ENCODE assay signal across 23 cellular contexts in the genomic region with DNA sequence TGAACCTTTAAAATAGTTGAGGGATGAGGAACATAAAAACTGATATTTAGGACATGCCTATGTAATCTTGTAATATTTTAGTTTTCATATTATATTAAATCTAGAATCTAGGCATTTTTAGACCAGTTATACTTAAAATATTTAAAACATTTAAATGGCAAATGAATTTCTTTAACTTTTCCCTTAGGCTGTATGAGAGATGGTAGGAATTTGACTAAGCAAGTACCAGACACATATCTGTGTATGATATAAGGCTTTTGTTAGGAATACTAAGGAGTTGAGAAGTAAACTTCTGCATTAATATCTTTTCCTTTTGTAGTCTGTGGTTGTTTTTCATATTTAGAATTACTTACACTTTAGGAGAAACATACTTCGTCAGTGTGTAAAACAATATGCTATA. TPM values are rescaled to one million over a fixed set of nuclear protein-coding genes. Genes with fewer than 3 reads are reported as not detected.
A peak's percentile ranks its signal among the peaks of the same experiment; 100 is the strongest.
DNase-seq lines count a peak whose midpoint lies in the region; ATAC-seq and TF ChIP-seq lines count a peak whose summit lies in the region.
"Had no signal": no experiment of that assay in that cellular context is flagged by ENCODE, and none has a peak within 500 bp of the region (broad histone marks: within the 10 kb centered on the region; RNA-seq: fewer than 3 reads in every experiment).

No MANE protein-coding gene starts in this region.

- H4K8ac ChIP-seq in IMR-90 (ENCODE audit: low read depth in 2 of 2, low read length in 2 of 2): no peak overlapping the region

- dilution Hi-C loops in IMR-90 (cut with HindIII; ENCODE audit: low sequenced_read_pairs, unreplicated experiment): no loop called here

- H3K56ac ChIP-seq in IMR-90 (ENCODE audit: extremely low read depth, insufficient read depth, low read length): no peak overlapping the region

- H2AFZ ChIP-seq in IMR-90 (replicated peaks; ENCODE audit: low read length, poor library complexity) (no peak overlapping the region), smooth muscle cell (ENCODE audit: low read depth) (no peak overlapping the region)
- H2AFZ ChIP-seq: GM23338 had no signal

- H3K4me1 ChIP-seq in left ventricle myocardium inferior (peaks cover 86% of the 10 kb centered on the region), right cardiac atrium (ENCODE audit: control insufficient read depth, insufficient read depth, low read length) (peaks cover 6% of the 10 kb centered on the region), IMR-90 (ENCODE audit: control insufficient read depth, insufficient read depth, low read length) (peaks cover 8% of the 10 kb centered on the region), adipocyte (ENCODE audit: control insufficient read depth, insufficient read depth, low read length) (peaks cover 7% of the 10 kb centered on the region), smooth muscle cell (ENCODE audit: low read depth) (peaks cover 10% of the 10 kb centered on the region)

- H3F3A ChIP-seq in smooth muscle cell (ENCODE audit: low read depth): peaks cover 13% of the 10 kb centered on the region

- no peak for TF ChIP-seq POLR2A in IMR-90 (IDR thresholded peaks at IDR 0.05; ENCODE audit: low read depth, low read length)

- peaks cover 6 to 40% of the 10 kb centered on the region in 2 experiments; a peak in 3 of 4 replicates for H3K79me1 ChIP-seq in IMR-90 (ENCODE audit: low read depth in 1 of 2, low read length in 2 of 2)

- WGBS in right cardiac atrium: 85% methylated on average over 1 of the region's 1 CpG
- WGBS in IMR-90 (ENCODE audit: extremely low coverage in 2 of 2, insufficient read length in 1 of 2), 2 experiments: no CpG with 5 or more reads among the region's 1 CpG
- 76% methylated on average over 1 of the region's 1 CpG for WGBS in smooth muscle cell (ENCODE audit: low lambda C conversion rate)

- no peak overlapping the region; the same call in 1 of the 2 replicates for H3K4me2 ChIP-seq in IMR-90 (ENCODE audit: low read depth, low read length)
- H3K4me2 ChIP-seq in smooth muscle cell: no peak overlapping the region
- H3K4me2 ChIP-seq: A549, GM23338 had no signal

- H4K5ac ChIP-seq in IMR-90 (ENCODE audit: low read depth, low read length): no peak overlapping the region

- no peaks in the 10 kb centered on the region for H3K27me3 ChIP-seq in left ventricle myocardium inferior (ENCODE audit: low read depth)
- H3K27me3 ChIP-seq in right cardiac atrium (ENCODE audit: control insufficient read depth, insufficient read depth): no peaks in the 10 kb centered on the region
- no peaks in the 10 kb centered on the region for H3K27me3 ChIP-seq in IMR-90 (ENCODE audit: control insufficient read depth, insufficient read depth, low read length)
- H3K27me3 ChIP-seq in adipocyte (replicated peaks; ENCODE audit: control insufficient read depth, insufficient read depth, low read length): no peaks in the 10 kb centered on the region
- H3K27me3 ChIP-seq in smooth muscle cell (ENCODE audit: low read depth): no peaks in the 10 kb centered on the region
- H3K27me3 ChIP-seq: BE2C; BLaER1 treated with 17β-estradiol and CSF1 and Interleukin-3, amounts not matched to agents 10 nM and 100 nM had no signal

- H2BK5ac ChIP-seq in IMR-90 (ENCODE audit: low read depth, low read length, poor library complexity, severe bottlenecking): peak overlapping the region; percentile 35

- DNase-seq in left ventricle myocardium inferior (no peak), right cardiac atrium (no peak), IMR-90 (no peak), adipocyte (ENCODE audit: low read depth) (peak; percentile 36), NCI-H128 (lab: John Stamatoyannopoulos, UW; ENCODE audit: unreplicated experiment) (no peak), smooth muscle cell (lab: John Stamatoyannopoulos, UW; ENCODE audit: unreplicated experiment) (no peak)
- DNase-seq: 8988T; ACHN; AML-193; BE2C; Calu3; CD4-positive, alpha-beta memory T cell; COR-L47; DMS53; DMS79 treated with DMSO at 0.1 percent for 48 hours; GDM1; H9 had no signal

- CTCF ChIA-PET in IMR-90 (lab: Yijun Ruan, JAX): no interaction called here

- no peak overlapping the region for H2AK9ac ChIP-seq in IMR-90 (replicated peaks; ENCODE audit: low read depth, low read length, poor library complexity)

- H3K4me3 ChIP-seq in left ventricle myocardium inferior (no peak overlapping the region), right cardiac atrium (ENCODE audit: low read length) (no peak overlapping the region), IMR-90 (ENCODE audit: insufficient read depth, low read depth, low read length) (no peak overlapping the region), adipocyte (ENCODE audit: low read length) (no peak overlapping the region), smooth muscle cell (no peak overlapping the region)
- H3K4me3 ChIP-seq: A549; BLaER1 treated with 17β-estradiol and CSF1 and Interleukin-3, amounts not matched to agents 10 nM and 100 nM; GM12878; GM23338 had no signal

- H3K36me3 ChIP-seq in left ventricle myocardium inferior (no peaks in the 10 kb centered on the region), IMR-90 (ENCODE audit: control insufficient read depth, insufficient read depth, low read length) (no peaks in the 10 kb centered on the region), adipocyte (ENCODE audit: control insufficient read depth, insufficient read depth, low read length, severe bottlenecking) (no peaks in the 10 kb centered on the region), smooth muscle cell (ENCODE audit: low read depth) (no peaks in the 10 kb centered on the region)
- H3K36me3 ChIP-seq: BE2C had no signal

- no peak overlapping the region for H2BK15ac ChIP-seq in IMR-90 (ENCODE audit: low read depth, low read length)

- no peak overlapping the region for H2AK5ac ChIP-seq in IMR-90 (ENCODE audit: low read depth, low read length)

- peak overlapping the region; percentile 27 for H3K27ac ChIP-seq in left ventricle myocardium inferior (replicated peaks)
- H3K27ac ChIP-seq in right cardiac atrium (ENCODE audit: low read length): no peak overlapping the region
- no peak overlapping the region for H3K27ac ChIP-seq in IMR-90 (ENCODE audit: insufficient read depth, low read length)
- no peak overlapping the region for H3K27ac ChIP-seq in smooth muscle cell (ENCODE audit: low read depth)
- H3K27ac ChIP-seq: A549; BLaER1 treated with 17β-estradiol and CSF1 and Interleukin-3, amounts not matched to agents 10 nM and 100 nM had no signal

- H4K91ac ChIP-seq in IMR-90 (ENCODE audit: insufficient read depth, low read depth, low read length): no peak overlapping the region

- no peak overlapping the region for H2BK20ac ChIP-seq in IMR-90 (ENCODE audit: low read depth, low read length)

- no TSS peak for BruUV-seq in IMR-90 (replicated peaks; lab: Mats Ljungman, UMichigan)

- ATAC-seq in right cardiac atrium (no peak), IMR-90 (ENCODE audit: low read depth) (peak; percentile 59; the same call in 1 of the 2 replicates), GM21526 (IDR thresholded peaks at IDR 0.05; ENCODE audit: low FRiP score, unreplicated experiment) (no peak)
- ATAC-seq: A549, GM12878, GM23338, HCT116 had no signal

- H3K18ac ChIP-seq in IMR-90 (ENCODE audit: low read depth, low read length): no peak overlapping the region

- no peak for TF ChIP-seq RAD21 in IMR-90 (IDR thresholded peaks at IDR 0.05; ENCODE audit: low read length)

- peaks cover 100% of the 10 kb centered on the region for H3K79me2 ChIP-seq in smooth muscle cell (ENCODE audit: low read depth)

- intact Hi-C loops in left ventricle myocardium inferior (cut with micrococcal nuclease) (no loop called here), right cardiac atrium (cut with DNase I) (no loop called here), IMR-90 (cut with micrococcal nuclease) (no loop called here)

- H3K23ac ChIP-seq in IMR-90 (ENCODE audit: low read depth, low read length): no peak overlapping the region

- H3K9me1 ChIP-seq in IMR-90 (ENCODE audit: insufficient read depth, low read length): peaks cover 6% of the 10 kb centered on the region

- H3K9ac ChIP-seq in IMR-90 (ENCODE audit: low read depth, low read length): no peak overlapping the region
- H3K9ac ChIP-seq in adipocyte (ENCODE audit: low read length): no peak overlapping the region
- no peak overlapping the region for H3K9ac ChIP-seq in smooth muscle cell (ENCODE audit: low read depth)
- H3K9ac ChIP-seq: BLaER1 treated with 17β-estradiol and CSF1 and Interleukin-3, amounts not matched to agents 10 nM and 100 nM had no signal

- TF ChIP-seq CTCF in left ventricle myocardium inferior (IDR thresholded peaks at IDR 0.05; ENCODE audit: borderline replicate concordance): no peak
- no peak for TF ChIP-seq CTCF in IMR-90 (conservative IDR thresholded peaks at IDR 0.05; ENCODE audit: low read depth, low read length)
- TF ChIP-seq CTCF in smooth muscle cell (IDR thresholded peaks at IDR 0.05; ENCODE audit: borderline replicate concordance, insufficient read depth, poor library complexity, severe bottlenecking): no peak

- no peak overlapping the region for H3K4ac ChIP-seq in IMR-90 (ENCODE audit: low read depth, low read length)

- peaks cover 69% of the 10 kb centered on the region for H4K20me1 ChIP-seq in IMR-90 (ENCODE audit: insufficient read depth, low read length)
- H4K20me1 ChIP-seq in smooth muscle cell (ENCODE audit: low read depth): peaks cover 99% of the 10 kb centered on the region

- POLR2A ChIA-PET in IMR-90 (lab: Charles Lee; ENCODE audit: unreplicated experiment): no interaction called here

- in situ Hi-C loops in IMR-90 (cut with MboI; ENCODE audit: low sequenced_read_pairs): no loop called here

- no peak overlapping the region for H3K14ac ChIP-seq in IMR-90 (replicated peaks; ENCODE audit: low read depth, low read length)

- no peak overlapping the region for H2BK120ac ChIP-seq in IMR-90 (ENCODE audit: low read depth, low read length)

- peaks cover 15% of the 10 kb centered on the region for H3K9me3 ChIP-seq in left ventricle myocardium inferior (replicated peaks)
- H3K9me3 ChIP-seq in right cardiac atrium (ENCODE audit: control insufficient read depth, low read length): no peaks in the 10 kb centered on the region
- no peaks in the 10 kb centered on the region for H3K9me3 ChIP-seq in IMR-90 (ENCODE audit: control insufficient read depth, insufficient read depth, low read length)
- H3K9me3 ChIP-seq in adipocyte (ENCODE audit: control insufficient read depth, low read length): no peaks in the 10 kb centered on the region
- no peaks in the 10 kb centered on the region for H3K9me3 ChIP-seq in smooth muscle cell (replicated peaks; ENCODE audit: low read depth)

TF ChIP-seq in IMR-90, 13 proteins besides CTCF, POLR2A, EP300 and RAD21 (continues in another document):
- TF ChIP-seq CHD1 (IDR thresholded peaks at IDR 0.05; ENCODE audit: low read depth, low read length): no peak

RNA-seq across cellular contexts. Expression of a gene that starts 25.1 kb away (rescaled TPM):
- total RNA-seq in left ventricle myocardium inferior (187 TPM), right cardiac atrium (100 to 1,000 TPM; 198 to 225 (median 212) TPM), IMR-90 (2012; rRNA removed) (239 and 270 TPM in 2 replicates), smooth muscle cell (491 and 585 TPM in 2 replicates)
- polyA plus RNA-seq in right cardiac atrium (189 TPM), IMR-90 (2012; rRNA removed) (112 and 150 TPM in 2 replicates), smooth muscle cell (446 and 452 TPM in 2 replicates)
- 20.5 and 27.9 TPM in 2 replicates for polyA plus RNA-seq in IMR-90 (2012; cell fraction: cytosol; rRNA removed)
- 5.8 and 66.9 TPM in 2 replicates for polyA plus RNA-seq in IMR-90 (2012; cell fraction: nucleus; rRNA removed; ENCODE audit: low replicate concordance)
